Comparison of ENCODE assay signal across 8 cellular contexts in genomic region chr13:110705356-110705825, GRCh38. TPM values are rescaled to one million over a fixed set of nuclear protein-coding genes. Genes with fewer than 3 reads are reported as not detected.
DNase-seq lines count a peak whose midpoint lies in the region; TF ChIP-seq lines count a peak whose summit lies in the region.

No MANE protein-coding gene starts in this region.

- TF ChIP-seq CTCF in GM12864 (IDR thresholded peaks at IDR 0.05; ENCODE audit: low read depth, low read length, missing control alignments) (no peak), RWPE1 (conservative IDR thresholded peaks at IDR 0.05; ENCODE audit: low read depth) (no peak), esophagus squamous epithelium (IDR thresholded peaks at IDR 0.05) (no peak), prostate gland (IDR thresholded peaks at IDR 0.05) (no peak)

- POLR2A ChIA-PET in RWPE1 (lab: Yijun Ruan, JAX; ENCODE audit: low non-redundant PET) = interaction anchor here (0.7 kb wide), 1 partner anchor 178 kb away, joined by 3 read pairs; no protein-coding TSS in a partner anchor

- intact Hi-C loops in esophagus squamous epithelium (cut with DNase I) = loop anchor here (10.0 kb wide), 1 partner anchor 209 kb away; the partner anchor contains the start of gene ANKRD10
- intact Hi-C loops in prostate gland (cut with DNase I) = no loop called here

- 2 to 5% methylated on average over 9 to 12 of the region's 12 CpGs for WGBS in esophagus squamous epithelium, 2 donors
- WGBS in prostate gland = 6% methylated on average over 12 of the region's 12 CpGs

- no peaks in the 10 kb centered on the region for H3K27me3 ChIP-seq in esophagus squamous epithelium
- H3K27me3 ChIP-seq in prostate gland (replicated peaks; ENCODE audit: insufficient read depth) = no peaks in the 10 kb centered on the region

- TF ChIP-seq POLR2A in esophagus squamous epithelium (IDR thresholded peaks at IDR 0.05) (no peak), prostate gland (IDR thresholded peaks at IDR 0.05) (no peak)

- CTCF ChIA-PET in RWPE1 (lab: Yijun Ruan, JAX) = no interaction called here

- H3K4me1 ChIP-seq in esophagus squamous epithelium = peaks cover 16 to 53% (median 28%) of the 10 kb centered on the region in 3 donors
- peaks cover 8% of the 10 kb centered on the region for H3K4me1 ChIP-seq in prostate gland (replicated peaks)

- H3K9me3 ChIP-seq in esophagus squamous epithelium = no peaks in the 10 kb centered on the region
- no peaks in the 10 kb centered on the region for H3K9me3 ChIP-seq in prostate gland

- H3K27ac ChIP-seq in RWPE1 (peak overlapping the region; percentile 92), esophagus squamous epithelium (peak overlapping the region; percentile 87 to 95 (median 94)), prostate gland (peak overlapping the region; percentile 63 to 72)

- DNase-seq in GM12864 (ENCODE audit: low read depth) = no peak
- DNase-seq in RWPE1 (ENCODE audit: low spot score) = no peak
- DNase-seq in esophagus squamous epithelium (lab: John Stamatoyannopoulos, UW) = no peak
- DNase-seq in prostate gland (ENCODE audit: low spot score) = no peak
- no peak for DNase-seq in activated CD4-positive, CD25-positive, alpha-beta regulatory T cell treated with anti-CD3 and anti-CD28 coated beads, Interleukin-2, amount 50 U/mL, for 72 hours
- DNase-seq in stimulated activated CD4-positive, alpha-beta T cell treated with anti-CD3 and anti-CD28 coated beads, Interleukin-1b, Interleukin-23, amount 100 ng/mL, for 48 hours = no peak
- no peak for DNase-seq in NCI-H82 treated with DMSO at 0.1 percent for 48 hours (lab: John Stamatoyannopoulos, UW; ENCODE audit: unreplicated experiment)
- DNase-seq in dedifferentiated amniotic fluid mesenchymal stem cell (ENCODE audit: extremely low spot score) = no peak

- H3K4me3 ChIP-seq in GM12864 (ENCODE audit: low read depth, low read length) = peak overlapping the region; percentile 88
- H3K4me3 ChIP-seq in esophagus squamous epithelium = peak overlapping the region; percentile 64 to 88 (median 80)
- peak overlapping the region; percentile 63 to 73 for H3K4me3 ChIP-seq in prostate gland

- H3K36me3 ChIP-seq in esophagus squamous epithelium (peaks cover 0 to 31% (median 11%) of the 10 kb centered on the region in 3 donors), prostate gland (no peaks in the 10 kb centered on the region)

RNA-seq across cellular contexts. Expression of gene CARS2, which starts 0.5 kb away (rescaled TPM):
- total RNA-seq in esophagus squamous epithelium (10 to 100 TPM; 24.9 to 54.9 (median 33.5) TPM), prostate gland (10 to 100 TPM; 40.5 to 85.5 TPM)

RNA-seq across cellular contexts. Expression of gene ING1, which starts 8.1 kb away (rescaled TPM):
- total RNA-seq in esophagus squamous epithelium (10 to 100 TPM in 2 of 4 donors, 1 to 10 TPM in 2; 6.3 to 15.4 (median 8.7) TPM), prostate gland (10 to 100 TPM; 19.1 to 38.3 TPM)
